8 cellular contexts compared by ENCODE assay signal in the genomic region with DNA sequence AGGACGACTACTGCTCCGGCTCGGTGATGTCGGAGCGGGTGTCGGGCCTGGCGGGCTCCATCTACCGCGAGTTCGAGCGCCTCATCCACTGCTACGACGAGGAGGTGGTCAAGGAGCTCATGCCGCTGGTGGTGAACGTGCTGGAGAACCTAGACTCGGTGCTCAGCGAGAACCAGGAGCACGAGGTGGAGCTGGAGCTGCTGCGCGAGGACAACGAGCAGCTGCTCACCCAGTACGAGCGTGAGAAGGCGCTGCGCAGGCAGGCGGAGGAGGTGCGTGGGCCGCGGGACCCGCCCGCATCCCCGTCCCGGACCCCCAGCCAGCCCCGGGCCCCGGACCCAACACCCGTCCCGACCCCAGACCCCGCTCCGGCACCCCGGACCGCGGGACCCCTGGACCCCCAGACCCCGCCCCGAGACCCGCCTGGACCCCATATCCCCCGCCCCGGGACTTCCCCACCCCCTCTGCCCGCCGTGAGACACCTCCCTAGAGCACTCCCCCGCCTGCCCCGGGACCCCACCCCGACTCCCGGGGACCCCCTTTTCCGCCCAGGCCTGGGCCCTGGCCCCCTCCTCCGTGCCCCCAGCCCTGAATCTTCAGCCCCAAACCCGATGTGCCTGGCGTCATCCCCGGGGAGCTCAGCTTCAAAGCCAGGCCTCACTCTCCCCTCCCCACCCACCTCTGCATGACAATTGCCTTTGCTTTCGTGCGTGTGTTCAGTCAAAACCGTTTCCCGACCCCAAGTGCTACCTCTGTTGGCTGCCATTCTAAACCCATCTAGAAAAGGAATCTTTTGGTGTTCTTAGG. TPM values are rescaled to one million over a fixed set of nuclear protein-coding genes. Genes with fewer than 3 reads are reported as not detected.
DNase-seq lines count a peak whose midpoint lies in the region; ATAC-seq, FAIRE-seq and TF ChIP-seq lines count a peak whose summit lies in the region.

No MANE protein-coding gene starts in this region.

- no peak for DNase-seq in RWPE2 (ENCODE audit: low spot score)
- DNase-seq in iPS DF 6.9 (ENCODE audit: low read depth, low spot score) = no peak
- DNase-seq in small intestine = no peak
- DNase-seq in OCI-M2 (lab: John Stamatoyannopoulos, UW; ENCODE audit: unreplicated experiment) = no peak
- DNase-seq in SKM-1 (lab: John Stamatoyannopoulos, UW; ENCODE audit: unreplicated experiment) = no peak

- FAIRE-seq in small intestine (lab: Jason Lieb, UNC) = no peak

- no CpG with 5 or more reads among the region's 62 CpGs for WGBS in iPS DF 6.9 (ENCODE audit: insufficient coverage, insufficient read length)
- WGBS in small intestine, 3 donors = 0 to 1% (median 1%) methylated on average over 40 to 62 of the region's 62 CpGs

- H3K27ac ChIP-seq in RWPE2 (ENCODE audit: poor library complexity, severe bottlenecking) (peak overlapping the region; percentile 91), angular gyrus (ENCODE audit: low read depth, low read length) (peak overlapping the region; percentile 87), iPS DF 6.9 (ENCODE audit: low read length) (no peak overlapping the region), small intestine (ENCODE audit: low read depth in 1 of 2, low read length in 1 of 2) (peak overlapping the region; percentile 64 to 97)

- H3K9me3 ChIP-seq in RWPE2 (ENCODE audit: severe bottlenecking) (no peaks in the 10 kb centered on the region), iPS DF 6.9 (ENCODE audit: control insufficient read depth, insufficient read depth, low read length) (no peaks in the 10 kb centered on the region), small intestine (ENCODE audit: control insufficient read depth, low read depth) (no peaks in the 10 kb centered on the region)

- ATAC-seq in GM18870 (IDR thresholded peaks at IDR 0.05; ENCODE audit: unreplicated experiment) = peak; percentile 32
- peak; percentile 34 for ATAC-seq in HG02884 (IDR thresholded peaks at IDR 0.05; ENCODE audit: unreplicated experiment)
- ATAC-seq in RWPE2 (ENCODE audit: low read depth) = peak; percentile 15

- H3K4me1 ChIP-seq in RWPE2 (ENCODE audit: insufficient read depth, poor library complexity, severe bottlenecking) (peaks cover 16% of the 10 kb centered on the region), iPS DF 6.9 (ENCODE audit: control insufficient read depth, insufficient read depth, low read length) (peaks cover 2% of the 10 kb centered on the region; the same call in 1 of the 2 replicates), small intestine (ENCODE audit: control insufficient read depth in 2 of 2, insufficient read depth in 1 of 2, low read depth in 1 of 2, low read length in 1 of 2) (peaks cover 0 to 3% of the 10 kb centered on the region in 2 donors)

- H3K36me3 ChIP-seq in RWPE2 (ENCODE audit: low read depth) = peaks cover 13% of the 10 kb centered on the region
- H3K36me3 ChIP-seq in iPS DF 6.9 (ENCODE audit: control insufficient read depth, insufficient read depth, low read length) = peaks cover 6% of the 10 kb centered on the region; the same call in 1 of the 2 replicates
- peaks cover 0 to 2% of the 10 kb centered on the region in 2 donors for H3K36me3 ChIP-seq in small intestine (ENCODE audit: control insufficient read depth in 2 of 2, insufficient read depth in 2 of 2, low read length in 2 of 2)

- TF ChIP-seq CTCF in RWPE2 (IDR thresholded peaks at IDR 0.05; ENCODE audit: poor library complexity, severe bottlenecking) = no peak

- H3K27me3 ChIP-seq in RWPE2 (ENCODE audit: insufficient read depth, poor library complexity, severe bottlenecking) = no peaks in the 10 kb centered on the region
- H3K27me3 ChIP-seq in iPS DF 6.9 (ENCODE audit: control insufficient read depth, insufficient read depth, low read length) = no peaks in the 10 kb centered on the region
- no peaks in the 10 kb centered on the region for H3K27me3 ChIP-seq in small intestine (ENCODE audit: control insufficient read depth in 2 of 2, insufficient read depth in 2 of 2, low read length in 2 of 2)

- H3K4me3 ChIP-seq in RWPE2 (ENCODE audit: severe bottlenecking) (peak overlapping the region; percentile 59), iPS DF 6.9 (ENCODE audit: low read length) (peak overlapping the region; percentile 81), small intestine (ENCODE audit: low read depth in 1 of 2, low read length in 2 of 2) (peak overlapping the region; percentile 51 to 82)

RNA-seq across cellular contexts. Expression of a gene that starts 0.6 kb away (rescaled TPM):
- polyA plus RNA-seq in small intestine = 10 to 100 TPM; 26.2 to 41.4 (median 37.8) TPM

RNA-seq across cellular contexts. Expression of a gene that starts 28.5 kb away (rescaled TPM):
- polyA plus RNA-seq in small intestine = 10 to 100 TPM; 17.0 to 51.7 (median 20.8) TPM
